Comparison of ENCODE assay signal across 1 cellular context in genomic region chr14:53054457-53054856, GRCh38.
TF ChIP-seq lines count a peak whose summit lies in the region.

No MANE protein-coding gene starts in this region.

TF ChIP-seq in GM23338, 12 proteins besides CTCF, POLR2A, EP300 and RAD21 (continued from another document):
- TF ChIP-seq ZNF462 (CRISPR knock-in tag; IDR thresholded peaks at IDR 0.05) (no peak), CREB1 (CRISPR knock-in tag; IDR thresholded peaks at IDR 0.05; ENCODE audit: low read depth) (no peak), POLR2AphosphoS5 (IDR thresholded peaks at IDR 0.05; ENCODE audit: low read depth) (no peak), STAT1 (IDR thresholded peaks at IDR 0.05; ENCODE audit: unreplicated experiment) (no peak)
